In genomic region chr1:154608522-154609294, GRCh38 we compare ENCODE assay signal across 9 cellular contexts. TPM values are rescaled to one million over a fixed set of nuclear protein-coding genes. Genes with fewer than 3 reads are reported as not detected.
DNase-seq lines count a peak whose midpoint lies in the region; ATAC-seq and TF ChIP-seq lines count a peak whose summit lies in the region.
"Had no signal": no experiment of that assay in that cellular context is flagged by ENCODE, and none has a peak within 500 bp of the region (broad histone marks: within the 10 kb centered on the region; RNA-seq: fewer than 3 reads in every experiment).

No MANE protein-coding gene starts in this region.

- peaks cover 35% of the 10 kb centered on the region for H3K36me3 Mint-ChIP-seq in Caco-2 (ENCODE audit: insufficient read depth, unreplicated experiment)
- peaks cover 11 to 30% of the 10 kb centered on the region in 2 donors for H3K36me3 Mint-ChIP-seq in activated naive CD4-positive, alpha-beta T cell treated with anti-CD3 and anti-CD28 coated beads, Interleukin-2, amount 50 U/mL, for 72 hours

- peak overlapping the region; percentile 97 for H3K9ac ChIP-seq in HUES48 (ENCODE audit: low read depth, low read length)

- peaks cover 30% of the 10 kb centered on the region for H3K4me1 Mint-ChIP-seq in Caco-2 (ENCODE audit: low read depth, unreplicated experiment)

- no peaks in the 10 kb centered on the region for H3K9me3 ChIP-seq in Caco-2
- no peaks in the 10 kb centered on the region for H3K9me3 ChIP-seq in HUES48 (ENCODE audit: control insufficient read depth, insufficient read depth, low read length)
- H3K9me3 ChIP-seq in neuron (ENCODE audit: low read length) = no peaks in the 10 kb centered on the region
- H3K9me3 ChIP-seq in uterus = no peaks in the 10 kb centered on the region

- no peaks in the 10 kb centered on the region for H3K9me3 Mint-ChIP-seq in Caco-2 (ENCODE audit: unreplicated experiment)
- no peaks in the 10 kb centered on the region for H3K9me3 Mint-ChIP-seq in activated naive CD4-positive, alpha-beta T cell treated with anti-CD3 and anti-CD28 coated beads, Interleukin-2, amount 50 U/mL, for 72 hours

- peak overlapping the region; percentile 88 for H3K4me3 Mint-ChIP-seq in Caco-2 (ENCODE audit: unreplicated experiment)

- BruUV-seq in Caco-2 (replicated peaks; lab: Mats Ljungman, UMichigan) = no TSS peak

- peak; percentile 59 to 62 for DNase-seq in Caco-2
- peak; percentile 63 for DNase-seq in RKO (ENCODE audit: low spot score)
- peak; percentile 40 to 67 for DNase-seq in activated naive CD4-positive, alpha-beta T cell treated with anti-CD3 and anti-CD28 coated beads, Interleukin-2, amount 50 U/mL, for 72 hours (ENCODE audit: low spot score in 2 of 2)
- DNase-seq in globus pallidus (ENCODE audit: low spot score) = peak; percentile 66
- DNase-seq in uterus = no peak

- peak; percentile 13 to 21 for ATAC-seq in activated naive CD4-positive, alpha-beta T cell treated with anti-CD3 and anti-CD28 coated beads, Interleukin-2, amount 50 U/mL, for 72 hours
- no peak for ATAC-seq in GM19452 (IDR thresholded peaks at IDR 0.05; ENCODE audit: unreplicated experiment)

- intact Hi-C loops in Caco-2 (cut with micrococcal nuclease; ENCODE audit: unreplicated experiment) = loop anchor here (1.0 kb wide), 1 partner anchor 50 kb away; the partner anchor contains the start of gene UBE2Q1
- intact Hi-C loops in uterus (cut with DNase I; ENCODE audit: low total_unique reads) = no loop called here

- H3K27ac ChIP-seq in HUES48 (ENCODE audit: low read depth, low read length) (peak overlapping the region; percentile 98), uterus (peak overlapping the region; percentile 97 to 99)

- H3K36me3 ChIP-seq in Caco-2 (ENCODE audit: control insufficient read depth, insufficient read depth, low read length) (no peaks in the 10 kb centered on the region; the same call in 1 of the 2 replicates), HUES48 (ENCODE audit: control insufficient read depth, insufficient read depth, low read length) (peaks cover 13% of the 10 kb centered on the region), neuron (ENCODE audit: insufficient read depth, low read length) (peaks cover 4% of the 10 kb centered on the region), uterus (no peaks in the 10 kb centered on the region)

- CTCF ChIA-PET in Caco-2 (lab: Charles Lee) = interaction anchor here (0.6 to 0.8 kb wide), 2 partner anchors 19 to 409 kb away, joined by 3 to 5 read pairs; no protein-coding TSS in a partner anchor

- H3K27me3 Mint-ChIP-seq in Caco-2 (ENCODE audit: insufficient read depth, unreplicated experiment) = no peaks in the 10 kb centered on the region

- H3K4me1 ChIP-seq in Caco-2 (peaks cover 7% of the 10 kb centered on the region), HUES48 (ENCODE audit: control insufficient read depth, insufficient read depth, low read length) (peaks cover 45% of the 10 kb centered on the region), neuron (ENCODE audit: insufficient read depth, low read length) (peaks cover 28% of the 10 kb centered on the region), uterus (peaks cover 0 to 7% of the 10 kb centered on the region in 2 donors)

- TF ChIP-seq CTCF in Caco-2 (IDR thresholded peaks at IDR 0.05; ENCODE audit: insufficient read depth in 1 of 2, low read depth in 1 of 2, low read length in 1 of 2, severe bottlenecking in 1 of 2, unreplicated experiment in 1 of 2) (no peak), uterus (IDR thresholded peaks at IDR 0.05) (peak in 1 of 4 experiments; percentile 5)

- H3K27me3 ChIP-seq in Caco-2 (replicated peaks; ENCODE audit: control insufficient read depth, insufficient read depth, low read length) = no peaks in the 10 kb centered on the region
- no peaks in the 10 kb centered on the region for H3K27me3 ChIP-seq in HUES48 (ENCODE audit: control insufficient read depth, insufficient read depth, low read length)
- no peaks in the 10 kb centered on the region for H3K27me3 ChIP-seq in neuron (ENCODE audit: insufficient read depth, low read length)
- H3K27me3 ChIP-seq in uterus = no peaks in the 10 kb centered on the region

- H2AFZ ChIP-seq in neuron (ENCODE audit: low read depth, low read length) = peak overlapping the region; percentile 73

- no peak for TF ChIP-seq POLR2A in uterus (IDR thresholded peaks at IDR 0.05)

- H3K4me3 ChIP-seq in Caco-2 (ENCODE audit: low read depth, low read length) (peak overlapping the region; percentile 54), HUES48 (ENCODE audit: low read depth, low read length) (peak overlapping the region; percentile 76), neuron (ENCODE audit: low read length) (peak overlapping the region; percentile 73), uterus (peak overlapping the region; percentile 60 to 93)

- peak overlapping the region; percentile 89 for H3K27ac Mint-ChIP-seq in Caco-2 (ENCODE audit: unreplicated experiment)
- peak overlapping the region; percentile 95 to 99 for H3K27ac Mint-ChIP-seq in activated naive CD4-positive, alpha-beta T cell treated with anti-CD3 and anti-CD28 coated beads, Interleukin-2, amount 50 U/mL, for 72 hours

- POLR2A ChIA-PET in Caco-2 (lab: Charles Lee) = interaction anchor here (0.6 to 0.8 kb wide), 3 partner anchors 18 to 56 kb away, joined by 3 to 5 read pairs (median 5); no protein-coding TSS in a partner anchor

RNA-seq across cellular contexts. Expression of gene ADAR, which starts 0.7 kb away (rescaled TPM):
- total RNA-seq in Caco-2 (2022) = 178 and 190 TPM in 2 replicates
- 100 to 1,000 TPM; 189 to 332 TPM for total RNA-seq in activated naive CD4-positive, alpha-beta T cell treated with anti-CD3 and anti-CD28 coated beads, Interleukin-2, amount 50 U/mL, for 72 hours
- total RNA-seq in uterus = 100 to 1,000 TPM in 3 of 4 donors, 10 to 100 TPM in 1; 50.9 to 212 (median 101) TPM

RNA-seq across cellular contexts. Expression of gene CHRNB2, which starts 41.1 kb away (rescaled TPM):
- total RNA-seq in Caco-2 (2022) (0.09 TPM in 1 of 2 replicates, not detected in the other), uterus (1 to 10 TPM in 1 of 4 donors, not detected in 3; 1.1 TPM)
- under 1 TPM; 0.09 to 0.10 TPM for total RNA-seq in activated naive CD4-positive, alpha-beta T cell treated with anti-CD3 and anti-CD28 coated beads, Interleukin-2, amount 50 U/mL, for 72 hours
- total RNA-seq: NCI-H460 had no signal

RNA-seq across cellular contexts. Expression of gene UBE2Q1, which starts 50.2 kb away (rescaled TPM):
- total RNA-seq in Caco-2 (2022) = 92.2 and 93.2 TPM in 2 replicates
- total RNA-seq in activated naive CD4-positive, alpha-beta T cell treated with anti-CD3 and anti-CD28 coated beads, Interleukin-2, amount 50 U/mL, for 72 hours = 100 to 1,000 TPM in 1 of 2 donors, 10 to 100 TPM in 1; 99.5 to 113 TPM
- 10 to 100 TPM in 3 of 4 donors, 1 to 10 TPM in 1; 5.4 to 69.7 (median 28.4) TPM for total RNA-seq in uterus

Comparison
In these comparisons a context has a peak if more than half of its experiments do, and no peak if none do; other contexts are left out.
1. DNase-seq: peak in Caco-2 (2 of 2), RKO (single experiment), activated naive CD4-positive, alpha-beta T cell treated with anti-CD3 and anti-CD28 coated beads, Interleukin-2, amount 50 U/mL, for 72 hours (2 of 2) and globus pallidus (single experiment); none in uterus (0 of 2).
2. Peak in every context shown above with its lines, with median percentiles within 50 percentile points of each other: H3K4me3 ChIP-seq.